ENCODE assay signal across 11 cellular contexts in the genomic region with DNA sequence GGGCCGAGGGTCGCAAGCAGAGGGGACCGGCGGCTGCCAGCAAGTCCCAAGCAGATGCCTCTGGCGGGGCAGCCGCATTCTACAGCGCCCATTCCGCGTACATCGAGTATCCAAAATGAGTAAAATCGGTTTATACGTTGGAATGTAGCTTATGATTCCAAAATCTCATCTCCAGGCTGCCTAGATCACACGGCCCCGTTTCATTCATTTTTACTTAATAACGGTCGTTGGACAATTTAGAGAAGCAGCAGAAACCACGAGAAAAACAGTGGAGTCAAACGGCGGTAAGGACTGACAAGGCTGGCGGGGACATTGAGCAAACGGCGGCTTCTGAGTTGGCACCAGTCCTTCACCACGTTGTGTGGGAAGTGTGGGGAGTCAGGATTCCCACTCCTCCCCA. TPM values are rescaled to one million over a fixed set of nuclear protein-coding genes. Genes with fewer than 3 reads are reported as not detected.
A peak's percentile ranks its signal among the peaks of the same experiment; 100 is the strongest.
DNase-seq lines count a peak whose midpoint lies in the region; ATAC-seq and TF ChIP-seq lines count a peak whose summit lies in the region.
"Not testable (repeated sequence)": the region's sequence is repeated elsewhere in the genome, so short reads cannot be mapped to it uniquely, and the experiment has no call there.
"Had no signal": no experiment of that assay in that cellular context is flagged by ENCODE, and none has a peak within 500 bp of the region (broad histone marks: within the 10 kb centered on the region; RNA-seq: fewer than 3 reads in every experiment).

No MANE protein-coding gene starts in this region.

- not testable (repeated sequence) for H3K4me1 ChIP-seq in CD8-positive, alpha-beta memory T cell (ENCODE audit: insufficient read depth, low read length)

- H3K4me2 ChIP-seq in neural cell (ENCODE audit: low read length) = not testable (repeated sequence)

- H3K4me1 Mint-ChIP-seq in CD8-positive, alpha-beta memory T cell = peaks cover 15 to 28% (median 17%) of the 10 kb centered on the region in 3 donors
- H3K4me1 Mint-ChIP-seq in T-helper 1 cell treated with Interleukin-12 subunit alpha and Interleukin-12 subunit beta and Interleukin-4 antibody, amounts not matched to agents 30 μg/mL and 1 μg/mL, for 36 hours (ENCODE audit: low read depth) = peaks cover 16% of the 10 kb centered on the region
- peaks cover 10% of the 10 kb centered on the region for H3K4me1 Mint-ChIP-seq in activated T-cell treated with anti-CD3 and anti-CD28 coated beads, Interleukin-2, amount 50 U/mL, for 4 hours (ENCODE audit: low read depth)
- not testable (repeated sequence) for H3K4me1 Mint-ChIP-seq in stimulated activated naive CD8-positive, alpha-beta T cell treated with anti-CD3 and anti-CD28 coated beads, Interleukin-15, Interleukin-2, amounts not matched to agents 100 ng/mL and 50 ng/mL, for 24 hours (ENCODE audit: low read depth)

- not testable (repeated sequence) for H2AFZ ChIP-seq in neural cell (ENCODE audit: low read depth, low read length)

- peak overlapping the region in 1 of 8 donors; percentile 59 for H3K27ac Mint-ChIP-seq in CD8-positive, alpha-beta memory T cell
- H3K27ac Mint-ChIP-seq in T-helper 1 cell treated with Interleukin-12 subunit alpha and Interleukin-12 subunit beta and Interleukin-4 antibody, amounts not matched to agents 30 μg/mL and 1 μg/mL, for 36 hours; stimulated activated naive CD8-positive, alpha-beta T cell treated with anti-CD3 and anti-CD28 coated beads, Interleukin-15, Interleukin-2, amounts not matched to agents 100 ng/mL and 50 ng/mL, for 24 hours: not testable (repeated sequence)

- CTCF ChIA-PET in CD8-positive, alpha-beta memory T cell (lab: Charles Lee) = not testable (repeated sequence)

- H3K79me2 ChIP-seq in neural cell (replicated peaks; ENCODE audit: insufficient read depth, low read length) = not testable (repeated sequence)

- POLR2A ChIA-PET in CD8-positive, alpha-beta memory T cell (lab: Charles Lee) = not testable (repeated sequence)

- H3K27ac ChIP-seq in CD8-positive, alpha-beta memory T cell (ENCODE audit: low read depth, low read length); coronary artery; neural cell (ENCODE audit: low read length): not testable (repeated sequence)

- H3K9ac ChIP-seq in neural cell (ENCODE audit: low read length) = not testable (repeated sequence)

- not testable (repeated sequence) for H3K9me2 ChIP-seq in neural cell (ENCODE audit: insufficient read depth, low read length)

- TF ChIP-seq CTCF in coronary artery (IDR thresholded peaks at IDR 0.05); neural cell (IDR thresholded peaks at IDR 0.05; ENCODE audit: poor library complexity, severe bottlenecking): not testable (repeated sequence)

- not testable (repeated sequence) for H4K20me1 ChIP-seq in neural cell (ENCODE audit: insufficient read depth)

- TF ChIP-seq RAD21 in neural cell (conservative IDR thresholded peaks at IDR 0.05) = not testable (repeated sequence)

- not testable (repeated sequence) for TF ChIP-seq EP300 in neural cell (conservative IDR thresholded peaks at IDR 0.05; ENCODE audit: poor library complexity, severe bottlenecking)

- H3K27me3 Mint-ChIP-seq in CD8-positive, alpha-beta memory T cell = peaks cover 33 to 40% of the 10 kb centered on the region in 2 donors
- H3K27me3 Mint-ChIP-seq in T-helper 1 cell treated with Interleukin-12 subunit alpha and Interleukin-12 subunit beta and Interleukin-4 antibody, amounts not matched to agents 30 μg/mL and 1 μg/mL, for 36 hours (ENCODE audit: low read depth) = peaks cover 37% of the 10 kb centered on the region
- peaks cover 24% of the 10 kb centered on the region for H3K27me3 Mint-ChIP-seq in activated T-cell treated with anti-CD3 and anti-CD28 coated beads, Interleukin-2, amount 50 U/mL, for 4 hours (ENCODE audit: low read depth)
- H3K27me3 Mint-ChIP-seq in stimulated activated naive CD8-positive, alpha-beta T cell treated with anti-CD3 and anti-CD28 coated beads, Interleukin-15, Interleukin-2, amounts not matched to agents 100 ng/mL and 50 ng/mL, for 24 hours = peaks cover 16% of the 10 kb centered on the region

- not testable (repeated sequence) for H3K4me3 ChIP-seq in CD8-positive, alpha-beta memory T cell (ENCODE audit: low read length); neural cell (ENCODE audit: low read length)
- H3K4me3 ChIP-seq in coronary artery = peak overlapping the region; percentile 71

- peak; percentile 5 for ATAC-seq in HG02759 (IDR thresholded peaks at IDR 0.05; ENCODE audit: unreplicated experiment)
- ATAC-seq in activated T-cell treated with anti-CD3 and anti-CD28 coated beads, Interleukin-2, amount 50 U/mL, for 4 hours = not testable (repeated sequence)

- DNase-seq in CD8-positive, alpha-beta memory T cell; activated T-cell treated with anti-CD3 and anti-CD28 coated beads, Interleukin-2, amount 50 U/mL, for 4 hours: not testable (repeated sequence)
- peak; percentile 17 for DNase-seq in coronary artery (ENCODE audit: low spot score)
- peak; percentile 1 for DNase-seq in iPS-NIHi11 (ENCODE audit: low spot score)

- H3K9me3 Mint-ChIP-seq in CD8-positive, alpha-beta memory T cell; T-helper 1 cell treated with Interleukin-12 subunit alpha and Interleukin-12 subunit beta and Interleukin-4 antibody, amounts not matched to agents 30 μg/mL and 1 μg/mL, for 36 hours; activated T-cell treated with anti-CD3 and anti-CD28 coated beads, Interleukin-2, amount 50 U/mL, for 4 hours; stimulated activated naive CD8-positive, alpha-beta T cell treated with anti-CD3 and anti-CD28 coated beads, Interleukin-15, Interleukin-2, amounts not matched to agents 100 ng/mL and 50 ng/mL, for 24 hours: not testable (repeated sequence)

- peak overlapping the region in 5 of 7 donors; percentile 25 to 77 (median 39) for H3K4me3 Mint-ChIP-seq in CD8-positive, alpha-beta memory T cell
- peak overlapping the region; percentile 25 for H3K4me3 Mint-ChIP-seq in T-helper 1 cell treated with Interleukin-12 subunit alpha and Interleukin-12 subunit beta and Interleukin-4 antibody, amounts not matched to agents 30 μg/mL and 1 μg/mL, for 36 hours
- H3K4me3 Mint-ChIP-seq in activated T-cell treated with anti-CD3 and anti-CD28 coated beads, Interleukin-2, amount 50 U/mL, for 4 hours = peak overlapping the region; percentile 42
- peak overlapping the region; percentile 51 for H3K4me3 Mint-ChIP-seq in stimulated activated naive CD8-positive, alpha-beta T cell treated with anti-CD3 and anti-CD28 coated beads, Interleukin-15, Interleukin-2, amounts not matched to agents 100 ng/mL and 50 ng/mL, for 24 hours

- not testable (repeated sequence) for H3K36me3 Mint-ChIP-seq in CD8-positive, alpha-beta memory T cell; T-helper 1 cell treated with Interleukin-12 subunit alpha and Interleukin-12 subunit beta and Interleukin-4 antibody, amounts not matched to agents 30 μg/mL and 1 μg/mL, for 36 hours (ENCODE audit: low read depth); activated T-cell treated with anti-CD3 and anti-CD28 coated beads, Interleukin-2, amount 50 U/mL, for 4 hours (ENCODE audit: insufficient read depth); stimulated activated naive CD8-positive, alpha-beta T cell treated with anti-CD3 and anti-CD28 coated beads, Interleukin-15, Interleukin-2, amounts not matched to agents 100 ng/mL and 50 ng/mL, for 24 hours (ENCODE audit: low read depth)

- H3K9me3 ChIP-seq in CD8-positive, alpha-beta memory T cell (ENCODE audit: low read length); neural cell (ENCODE audit: low read length): not testable (repeated sequence)

- not testable (repeated sequence) for H3K27me3 ChIP-seq in CD8-positive, alpha-beta memory T cell (ENCODE audit: insufficient read depth, low read length, poor library complexity, severe bottlenecking)
- H3K27me3 ChIP-seq in neural cell (ENCODE audit: insufficient read depth, low read depth, low read length) = peaks cover 35% of the 10 kb centered on the region

- H3F3A ChIP-seq in neural cell (ENCODE audit: insufficient read depth, low read length, poor library complexity, severe bottlenecking) = not testable (repeated sequence)

- not testable (repeated sequence) for H3K36me3 ChIP-seq in CD8-positive, alpha-beta memory T cell (ENCODE audit: insufficient read depth, low read length); neural cell (ENCODE audit: insufficient read depth, low read length)

TF ChIP-seq in neural cell, 6 proteins besides CTCF, POLR2A, EP300 and RAD21:
- TF ChIP-seq POLR2AphosphoS5 (IDR thresholded peaks at IDR 0.05) = peak; percentile 57

RNA-seq across cellular contexts. Expression of a gene that starts 5.6 kb away (rescaled TPM):
- under 1 TPM; 0.15 to 0.18 TPM for total RNA-seq in CD8-positive, alpha-beta memory T cell
- not detected for polyA plus RNA-seq in CD8-positive, alpha-beta memory T cell
- total RNA-seq in activated T-cell treated with anti-CD3 and anti-CD28 coated beads, Interleukin-2, amount 50 U/mL, for 4 hours = under 1 TPM; 0.11 to 0.18 (median 0.16) TPM
- polyA plus RNA-seq in neural cell = 0.82 and 1.6 TPM in 2 replicates
- polyA minus RNA-seq in neural cell = 0.97 and 1.4 TPM in 2 replicates
- total RNA-seq: G401, lower leg skin, SJSA1 had no signal
